In the genomic region with DNA sequence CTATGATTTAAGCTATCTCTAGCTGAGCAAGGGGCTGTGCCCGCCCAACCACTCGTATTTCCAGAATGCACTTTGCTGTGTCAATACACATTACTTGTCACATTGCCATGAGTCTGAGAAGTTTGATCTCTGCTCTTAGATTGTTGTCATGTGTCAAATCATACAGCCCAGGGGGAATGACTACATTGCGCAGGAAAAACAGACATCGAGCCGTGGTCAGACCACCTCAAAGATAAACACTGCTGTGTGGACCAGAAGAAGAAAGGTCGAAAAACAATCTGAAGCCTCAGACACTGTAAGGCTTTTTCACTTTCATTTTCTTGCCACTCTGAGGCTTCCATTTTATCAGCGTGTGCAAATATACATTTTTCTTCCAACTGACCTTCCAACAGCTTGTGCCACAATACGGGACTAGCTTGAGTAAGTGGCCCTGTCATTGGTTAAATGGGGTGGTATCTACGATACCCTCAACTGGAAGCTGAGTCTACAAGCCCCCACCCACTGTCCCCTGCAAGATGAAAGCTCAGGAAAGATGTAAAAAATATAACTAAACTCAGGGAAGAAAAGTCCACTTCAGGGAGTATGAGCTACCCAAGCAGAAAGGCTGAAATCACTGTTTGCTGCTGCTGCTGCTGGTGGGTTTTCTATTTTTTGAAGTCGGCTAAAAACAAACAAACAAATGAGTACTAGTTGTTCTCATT, we compare ENCODE assay signal across 8 cellular contexts.
DNase-seq lines count a peak whose midpoint lies in the region; ATAC-seq and TF ChIP-seq lines count a peak whose summit lies in the region.
"Had no signal": no experiment of that assay in that cellular context is flagged by ENCODE, and none has a peak within 500 bp of the region (broad histone marks: within the 10 kb centered on the region; RNA-seq: fewer than 3 reads in every experiment).

No MANE protein-coding gene starts in this region.

- intact Hi-C loops in body of pancreas (cut with DNase I), result no loop called here
- intact Hi-C loops in right lobe of liver (cut with DNase I), result no loop called here

- WGBS in body of pancreas, 2 donors, result 14 to 17% methylated on average over 10 of the region's 10 CpGs
- 22% methylated on average over 10 of the region's 10 CpGs for WGBS in right lobe of liver (ENCODE audit: insufficient coverage, low coverage, low lambda C conversion rate, missing lambda C conversion rate)
- WGBS in tibial nerve, 2 donors, result 28 to 30% methylated on average over 10 of the region's 10 CpGs

- H3K4me3 ChIP-seq in MG63 (peak overlapping the region; percentile 33), body of pancreas (no peak overlapping the region), right lobe of liver (peak overlapping the region; percentile 23 to 55 (median 41)), tibial nerve (peak overlapping the region in 3 of 4 donors; percentile 5 to 41 (median 25))

- TF ChIP-seq CTCF in body of pancreas (IDR thresholded peaks at IDR 0.05) (no peak), right lobe of liver (IDR thresholded peaks at IDR 0.05) (no peak), tibial nerve (IDR thresholded peaks at IDR 0.05) (no peak)

- H3K36me3 ChIP-seq in MG63, result no peaks in the 10 kb centered on the region
- H3K36me3 ChIP-seq in body of pancreas (replicated peaks in 1 of 2; ENCODE audit: insufficient read depth in 1 of 2, low read depth in 2 of 2), result no peaks in the 10 kb centered on the region
- no peaks in the 10 kb centered on the region for H3K36me3 ChIP-seq in right lobe of liver
- H3K36me3 ChIP-seq in tibial nerve, result no peaks in the 10 kb centered on the region

- no peaks in the 10 kb centered on the region for H3K27me3 ChIP-seq in MG63
- H3K27me3 ChIP-seq in body of pancreas, result no peaks in the 10 kb centered on the region
- H3K27me3 ChIP-seq in right lobe of liver, result no peaks in the 10 kb centered on the region
- no peaks in the 10 kb centered on the region for H3K27me3 ChIP-seq in tibial nerve

- DNase-seq in MG63, result peak; percentile 88
- DNase-seq in body of pancreas, result peak in 1 of 4 donors; percentile 37
- peak; percentile 55 to 65 (median 56) for DNase-seq in right lobe of liver
- DNase-seq in tibial nerve (ENCODE audit: low spot score in 2 of 2), result no peak
- DNase-seq in NCI-H524 treated with DMSO at 0.1 percent for 48 hours (lab: John Stamatoyannopoulos, UW), result no peak
- no peak for DNase-seq in effector CD4-positive, alpha-beta T cell
- DNase-seq: activated effector memory CD4-positive, alpha-beta T cell treated with Interleukin-2 at 50 U/mL for 16 hours had no signal

- H3K9me3 ChIP-seq in MG63 (peaks cover 7% of the 10 kb centered on the region), body of pancreas (no peaks in the 10 kb centered on the region), right lobe of liver (no peaks in the 10 kb centered on the region), tibial nerve (no peaks in the 10 kb centered on the region)

- H3K27ac ChIP-seq in body of pancreas (peak overlapping the region in 3 of 4 donors; percentile 7 to 27 (median 12)), right lobe of liver (peak overlapping the region; percentile 87 to 93 (median 93)), tibial nerve (peak overlapping the region in 3 of 4 donors; percentile 46 to 82 (median 72))

- no peak for TF ChIP-seq EP300 in tibial nerve (IDR thresholded peaks at IDR 0.05)

- peaks cover 9% of the 10 kb centered on the region for H3K4me1 ChIP-seq in body of pancreas
- H3K4me1 ChIP-seq in right lobe of liver, result peaks cover 0 to 7% (median 2%) of the 10 kb centered on the region in 4 donors
- H3K4me1 ChIP-seq in tibial nerve, result peaks cover 0 to 23% (median 5%) of the 10 kb centered on the region in 4 donors

- TF ChIP-seq POLR2A in body of pancreas (IDR thresholded peaks at IDR 0.05) (no peak), right lobe of liver (IDR thresholded peaks at IDR 0.05) (no peak), tibial nerve (IDR thresholded peaks at IDR 0.05) (no peak)

- ATAC-seq in body of pancreas (peak; percentile 38), right lobe of liver (peak; percentile 80 to 90 (median 86)), HG03095 (IDR thresholded peaks at IDR 0.05; ENCODE audit: unreplicated experiment) (no peak)

Comparison
In these comparisons a context has a peak if more than half of its experiments do, and no peak if none do; other contexts are left out.
1. DNase-seq: peak in MG63 (single experiment) and right lobe of liver (3 of 3); none in tibial nerve (0 of 2), NCI-H524 treated with DMSO at 0.1 percent for 48 hours (single experiment) and effector CD4-positive, alpha-beta T cell (single experiment).
2. H3K4me3 ChIP-seq: peak in MG63 (single experiment), right lobe of liver (3 of 3) and tibial nerve (3 of 4); none in body of pancreas (0 of 2).
3. H3K27ac ChIP-seq: peak in every context shown above with its lines; median percentile 93 in right lobe of liver; 72 in tibial nerve; 12 in body of pancreas.